ENCODE assay signal across 8 cellular contexts in genomic region chr12:106345739-106346138, GRCh38. TPM values are rescaled to one million over a fixed set of nuclear protein-coding genes. Genes with fewer than 3 reads are reported as not detected.
DNase-seq lines count a peak whose midpoint lies in the region; ATAC-seq and TF ChIP-seq lines count a peak whose summit lies in the region.

No MANE protein-coding gene starts in this region.

- no peak overlapping the region for H3K4me3 ChIP-seq in iPS DF 6.9 (ENCODE audit: low read length)
- no peak overlapping the region for H3K4me3 ChIP-seq in tibial artery

- no peaks in the 10 kb centered on the region for H3K36me3 ChIP-seq in iPS DF 6.9 (ENCODE audit: control insufficient read depth, insufficient read depth, low read length)
- H3K36me3 ChIP-seq in tibial artery: peaks cover 0 to 39% (median 31%) of the 10 kb centered on the region in 3 donors

- peak; percentile 10 to 29 for TF ChIP-seq CTCF in tibial artery (IDR thresholded peaks at IDR 0.05)
- no peak for TF ChIP-seq CTCF in mesothelial cell of epicardium (IDR thresholded peaks at IDR 0.05; ENCODE audit: unreplicated experiment)

- peaks cover 4% of the 10 kb centered on the region for H3K36me3 Mint-ChIP-seq in mesothelial cell of epicardium

- H3K27me3 ChIP-seq in iPS DF 6.9 (ENCODE audit: control insufficient read depth, insufficient read depth, low read length): no peaks in the 10 kb centered on the region
- H3K27me3 ChIP-seq in tibial artery: no peaks in the 10 kb centered on the region

- no peak for ATAC-seq in HG02884 (IDR thresholded peaks at IDR 0.05; ENCODE audit: unreplicated experiment)

- H3K9me3 Mint-ChIP-seq in mesothelial cell of epicardium: no peaks in the 10 kb centered on the region

- no peak overlapping the region for H3K4me3 Mint-ChIP-seq in mesothelial cell of epicardium

- intact Hi-C loops in tibial artery (cut with DNase I; ENCODE audit: low total_unique reads): no loop called here

- H3K4me1 Mint-ChIP-seq in mesothelial cell of epicardium: peaks cover 16% of the 10 kb centered on the region

- no CpG with 5 or more reads among the region's 5 CpGs for WGBS in iPS DF 6.9 (ENCODE audit: insufficient coverage, insufficient read length)

- no peaks in the 10 kb centered on the region for H3K4me1 ChIP-seq in iPS DF 6.9 (ENCODE audit: control insufficient read depth, insufficient read depth, low read length)
- peaks cover 0 to 25% (median 15%) of the 10 kb centered on the region in 4 donors for H3K4me1 ChIP-seq in tibial artery

- DNase-seq in DMS53 (lab: John Stamatoyannopoulos, UW): peak; percentile 84
- DNase-seq in M059J (ENCODE audit: low read depth): peak; percentile 59
- peak; percentile 87 for DNase-seq in amniotic epithelial cell (ENCODE audit: low read depth)
- peak; percentile 54 for DNase-seq in iPS DF 6.9 (ENCODE audit: low read depth, low spot score)
- DNase-seq in tibial artery: no peak
- DNase-seq in mesothelial cell of epicardium (ENCODE audit: low spot score in 2 of 2, unreplicated experiment in 2 of 2): no peak
- DNase-seq in GOT3 (lab: John Stamatoyannopoulos, UW): no peak

- H3K27me3 Mint-ChIP-seq in mesothelial cell of epicardium (ENCODE audit: low read depth): peaks cover 9% of the 10 kb centered on the region

- H3K9me3 ChIP-seq in iPS DF 6.9 (ENCODE audit: control insufficient read depth, insufficient read depth, low read length): no peaks in the 10 kb centered on the region
- no peaks in the 10 kb centered on the region for H3K9me3 ChIP-seq in tibial artery

- H3K27ac ChIP-seq in iPS DF 6.9 (ENCODE audit: low read length) (no peak overlapping the region), tibial artery (no peak overlapping the region)

- no peak overlapping the region for H3K27ac Mint-ChIP-seq in mesothelial cell of epicardium

RNA-seq across cellular contexts. Expression of gene POLR3B, which starts 11.8 kb away (rescaled TPM):
- total RNA-seq in M059J (2014; rRNA removed; shearing (Covaris generic)): 3.7 and 8.2 TPM in 2 replicates
- total RNA-seq in mesothelial cell of epicardium: 10.9 to 14.2 TPM (median 11.0 TPM) in 3 replicates

RNA-seq across cellular contexts. Expression of gene TCP11L2, which starts 43.2 kb away (rescaled TPM):
- total RNA-seq in M059J (2014; rRNA removed; shearing (Covaris generic)): 15.8 and 30.1 TPM in 2 replicates
- 21.7 to 24.3 TPM (median 22.4 TPM) in 3 replicates for total RNA-seq in mesothelial cell of epicardium

Comparison
In these comparisons a context has a peak if more than half of its experiments do, and no peak if none do; other contexts are left out.
1. DNase-seq: peak in DMS53 (single experiment), M059J (single experiment), amniotic epithelial cell (single experiment) and iPS DF 6.9 (single experiment); none in tibial artery (0 of 2), mesothelial cell of epicardium (0 of 2) and GOT3 (single experiment).